ENCODE assay signal across 28 cellular contexts in genomic region chr21:31624961-31625491, GRCh38. TPM values are rescaled to one million over a fixed set of nuclear protein-coding genes. Genes with fewer than 3 reads are reported as not detected.
A peak's percentile ranks its signal among the peaks of the same experiment; 100 is the strongest.
DNase-seq lines count a peak whose midpoint lies in the region; ATAC-seq, FAIRE-seq and TF ChIP-seq lines count a peak whose summit lies in the region.
"Had no signal": no experiment of that assay in that cellular context is flagged by ENCODE, and none has a peak within 500 bp of the region (broad histone marks: within the 10 kb centered on the region; RNA-seq: fewer than 3 reads in every experiment).

No MANE protein-coding gene starts in this region.

- H2AFZ ChIP-seq in HepG2 (ENCODE audit: low read length) = no peak overlapping the region
- no peak overlapping the region for H2AFZ ChIP-seq in mesenchymal stem cell (ENCODE audit: low read depth, low read length)
- H2AFZ ChIP-seq: GM23248 had no signal

- POLR2A ChIA-PET in HepG2 (lab: Yijun Ruan, JAX) = no interaction called here

- H3K79me1 ChIP-seq in mesenchymal stem cell (replicated peaks; ENCODE audit: low read length, poor library complexity, severe bottlenecking) = no peaks in the 10 kb centered on the region

- no peak overlapping the region for H2BK15ac ChIP-seq in mesenchymal stem cell (ENCODE audit: low read depth, poor library complexity, severe bottlenecking)

- H2BK5ac ChIP-seq in mesenchymal stem cell (ENCODE audit: low read depth, low read length, poor library complexity, severe bottlenecking) = no peak overlapping the region

- BruUV-seq in HepG2 (replicated peaks; lab: Mats Ljungman, UMichigan) = no TSS peak

- in situ Hi-C loops in HepG2 (cut with HindIII; ENCODE audit: extremely low pct_ligation_motif_present, low pct_unique_long_range_greater_than_20kb) (no loop called here), HAP-1 (cut with MboI; ENCODE audit: low sequenced_read_pairs) (no loop called here)

- no peak overlapping the region for H2AK5ac ChIP-seq in mesenchymal stem cell (ENCODE audit: low read length, severe bottlenecking)

- H3K18ac ChIP-seq in mesenchymal stem cell (ENCODE audit: low read depth in 1 of 2, low read length in 2 of 2) = no peak overlapping the region

- H3K4me2 ChIP-seq in HepG2 (ENCODE audit: low read depth, low read length) (peak overlapping the region; percentile 52), mesenchymal stem cell (ENCODE audit: low read length, poor library complexity, severe bottlenecking) (no peak overlapping the region)
- H3K4me2 ChIP-seq: A549; BLaER1 treated with 17β-estradiol and CSF1 and Interleukin-3, amounts not matched to agents 10 nM and 100 nM had no signal

- H3K27ac ChIP-seq in endodermal cell (ENCODE audit: low read depth, low read length) (no peak overlapping the region), HepG2 (ENCODE audit: extremely low read length, insufficient read depth, low read length) (no peak overlapping the region), mesenchymal stem cell (ENCODE audit: low read length, poor library complexity, severe bottlenecking) (no peak overlapping the region)
- H3K27ac ChIP-seq: A549; BLaER1 treated with 17β-estradiol and CSF1 and Interleukin-3, amounts not matched to agents 10 nM and 100 nM; GM23248 had no signal

- TF ChIP-seq POLR2A in HepG2 (IDR thresholded peaks at IDR 0.05; ENCODE audit: insufficient read depth in 1 of 2, low read depth in 2 of 2, low read length in 2 of 2) = no peak

- intact Hi-C loops in HepG2 (cut with micrococcal nuclease; ENCODE audit: unreplicated experiment) = no loop called here
- intact Hi-C loops in activated T-helper 2 cell treated with anti-CD3 and anti-CD28 coated beads, Interferon-gamma antibody, Interleukin-2, Interleukin-4, amounts not matched to agents 10 μg/mL and 5 μg/mL and 100 μg/mL, durations not matched to agents 14 hours and 24 hours and 36 hours (cut with micrococcal nuclease) = no loop called here
- intact Hi-C loops in activated naive CD4-positive, alpha-beta T cell treated with anti-CD3 and anti-CD28 coated beads for 36 hours (cut with micrococcal nuclease) = no loop called here

- H3K4me1 Mint-ChIP-seq in endodermal cell = peaks cover 4% of the 10 kb centered on the region
- peaks cover 7% of the 10 kb centered on the region for H3K4me1 Mint-ChIP-seq in activated T-helper 2 cell treated with anti-CD3 and anti-CD28 coated beads, Interferon-gamma antibody, Interleukin-2, Interleukin-4, amounts not matched to agents 10 μg/mL and 5 μg/mL and 100 μg/mL, durations not matched to agents 14 hours and 24 hours and 36 hours (ENCODE audit: low read depth)
- H3K4me1 Mint-ChIP-seq in activated naive CD4-positive, alpha-beta T cell treated with anti-CD3 and anti-CD28 coated beads for 36 hours (ENCODE audit: low read depth) = peaks cover 7% of the 10 kb centered on the region

- TF ChIP-seq EP300 in HepG2 (IDR thresholded peaks at IDR 0.05; ENCODE audit: low read depth in 2 of 2, low read length in 2 of 2) (no peak), HepG2 (CRISPR knock-in tag; IDR thresholded peaks at IDR 0.05; ENCODE audit: borderline replicate concordance) (no peak)

- no peak overlapping the region for H4K8ac ChIP-seq in mesenchymal stem cell (ENCODE audit: low read length)

- FAIRE-seq in HepG2 (lab: Jason Lieb, UNC) = no peak
- FAIRE-seq: A549, D721Med, GM12878, GM19239, H1 had no signal

- H3K4me3 ChIP-seq in LNCaP clone FGC (ENCODE audit: low read depth, low read length) (no peak overlapping the region), endodermal cell (ENCODE audit: low read length) (no peak overlapping the region), HepG2 (replicated peaks in 1 of 3; ENCODE audit: insufficient read depth in 1 of 3, low read depth in 2 of 3, low read length in 3 of 3) (no peak overlapping the region), mesenchymal stem cell (ENCODE audit: insufficient read depth in 1 of 2, low read depth in 1 of 2, low read length in 2 of 2) (no peak overlapping the region), HAP-1 (no peak overlapping the region)
- H3K4me3 ChIP-seq: A549; BLaER1 treated with 17β-estradiol and CSF1 and Interleukin-3, amounts not matched to agents 10 nM and 100 nM; GM12878; GM23248 had no signal

- H3K14ac ChIP-seq in mesenchymal stem cell (ENCODE audit: low read length in 2 of 2) = peak overlapping the region in 1 of 2 experiments; percentile 36

- no peaks in the 10 kb centered on the region for H4K20me1 ChIP-seq in HepG2 (ENCODE audit: insufficient read depth, low read length)
- H4K20me1 ChIP-seq: BLaER1 treated with 17β-estradiol and CSF1 and Interleukin-3, amounts not matched to agents 10 nM and 100 nM had no signal

- no peaks in the 10 kb centered on the region for H3K9me3 Mint-ChIP-seq in endodermal cell
- no peaks in the 10 kb centered on the region for H3K9me3 Mint-ChIP-seq in activated T-helper 2 cell treated with anti-CD3 and anti-CD28 coated beads, Interferon-gamma antibody, Interleukin-2, Interleukin-4, amounts not matched to agents 10 μg/mL and 5 μg/mL and 100 μg/mL, durations not matched to agents 14 hours and 24 hours and 36 hours
- H3K9me3 Mint-ChIP-seq in activated naive CD4-positive, alpha-beta T cell treated with anti-CD3 and anti-CD28 coated beads for 36 hours = no peaks in the 10 kb centered on the region
- H3K9me3 Mint-ChIP-seq: CD4-positive, alpha-beta T cell; CD8-positive, alpha-beta memory T cell; HFFc6 had no signal

- TF ChIP-seq RAD21 in HepG2 (CRISPR knock-in tag; IDR thresholded peaks at IDR 0.05) = no peak

- H3K36me3 ChIP-seq in endodermal cell (ENCODE audit: control insufficient read depth, insufficient read depth, low read length) = no peaks in the 10 kb centered on the region
- no peaks in the 10 kb centered on the region for H3K36me3 ChIP-seq in HepG2 (replicated peaks in 1 of 2; ENCODE audit: control insufficient read depth in 1 of 2, insufficient read depth in 2 of 2, low read length in 2 of 2)
- H3K36me3 ChIP-seq in mesenchymal stem cell (ENCODE audit: control insufficient read depth in 1 of 2, insufficient read depth in 2 of 2, low read depth in 1 of 2, low read length in 2 of 2) = no peaks in the 10 kb centered on the region
- no peaks in the 10 kb centered on the region for H3K36me3 ChIP-seq in HAP-1 (replicated peaks)
- H3K36me3 ChIP-seq: BE2C; BLaER1 treated with 17β-estradiol and CSF1 and Interleukin-3, amounts not matched to agents 10 nM and 100 nM had no signal

- H3K27me3 ChIP-seq in endodermal cell (ENCODE audit: control insufficient read depth, insufficient read depth, low read length, poor library complexity, severe bottlenecking) (no peaks in the 10 kb centered on the region), HepG2 (ENCODE audit: control insufficient read depth in 1 of 2, insufficient read depth in 2 of 2, low read length in 2 of 2) (no peaks in the 10 kb centered on the region), mesenchymal stem cell (ENCODE audit: control insufficient read depth in 1 of 2, insufficient read depth in 1 of 2, low read length in 2 of 2) (no peaks in the 10 kb centered on the region), HAP-1 (ENCODE audit: low read depth) (no peaks in the 10 kb centered on the region)
- H3K27me3 ChIP-seq: BE2C; BLaER1 treated with 17β-estradiol and CSF1 and Interleukin-3, amounts not matched to agents 10 nM and 100 nM had no signal

- no peak overlapping the region for H2BK120ac ChIP-seq in mesenchymal stem cell (ENCODE audit: low read depth, low read length)

- ATAC-seq in HepG2 = peak; percentile 73
- ATAC-seq: A549, GM12878 had no signal

- no peak overlapping the region for H2BK12ac ChIP-seq in mesenchymal stem cell (ENCODE audit: low read length in 2 of 2)

- TF ChIP-seq CTCF in LNCaP clone FGC (IDR thresholded peaks at IDR 0.05; ENCODE audit: control insufficient read depth, extremely low read depth, insufficient read depth) (no peak), endodermal cell (conservative IDR thresholded peaks at IDR 0.05) (no peak), HepG2 (CRISPR knock-in tag; IDR thresholded peaks at IDR 0.05) (no peak)

- H3K9me3 ChIP-seq in endodermal cell (ENCODE audit: control insufficient read depth, low read length) (no peaks in the 10 kb centered on the region), HepG2 (ENCODE audit: low read length) (no peaks in the 10 kb centered on the region), mesenchymal stem cell (ENCODE audit: control insufficient read depth, low read length) (no peaks in the 10 kb centered on the region), HAP-1 (no peaks in the 10 kb centered on the region)
- H3K9me3 ChIP-seq: A549, BE2C had no signal

- DNase-seq in LNCaP clone FGC (ENCODE audit: low read depth) = peak; percentile 3
- DNase-seq in endodermal cell = peak; percentile 18
- DNase-seq in HepG2 (ENCODE audit: low spot score) = peak; percentile 13
- DNase-seq in mesenchymal stem cell = no peak
- no peak for DNase-seq in activated T-helper 2 cell treated with anti-CD3 and anti-CD28 coated beads, Interferon-gamma antibody, Interleukin-2, Interleukin-4, amounts not matched to agents 10 μg/mL and 5 μg/mL and 100 μg/mL, durations not matched to agents 14 hours and 24 hours and 36 hours (ENCODE audit: low spot score)
- no peak for DNase-seq in activated naive CD4-positive, alpha-beta T cell treated with anti-CD3 and anti-CD28 coated beads for 36 hours
- DNase-seq in HAP-1 (ENCODE audit: low spot score in 2 of 2) = no peak
- no peak for DNase-seq in NCI-H774 (lab: John Stamatoyannopoulos, UW)
- DNase-seq: 8988T; ACHN; AML-193; BE2C; CD4-positive, alpha-beta T cell; CD8-positive, alpha-beta memory T cell; DMS 273 treated with DMSO at 0.1 percent for 48 hours; DMS79; EL; GDM1; GM23248; H7; HFFc6 had no signal

- H3K9ac ChIP-seq in endodermal cell (ENCODE audit: extremely low read depth, low read length, poor library complexity, severe bottlenecking) (no peak overlapping the region), HepG2 (ENCODE audit: insufficient read depth, low read depth, low read length) (no peak overlapping the region), mesenchymal stem cell (ENCODE audit: low read length) (no peak overlapping the region)
- H3K9ac ChIP-seq: BLaER1 treated with 17β-estradiol and CSF1 and Interleukin-3, amounts not matched to agents 10 nM and 100 nM; GM23248 had no signal

- no peaks in the 10 kb centered on the region for H3K36me3 Mint-ChIP-seq in endodermal cell (ENCODE audit: low read depth)
- no peaks in the 10 kb centered on the region for H3K36me3 Mint-ChIP-seq in activated T-helper 2 cell treated with anti-CD3 and anti-CD28 coated beads, Interferon-gamma antibody, Interleukin-2, Interleukin-4, amounts not matched to agents 10 μg/mL and 5 μg/mL and 100 μg/mL, durations not matched to agents 14 hours and 24 hours and 36 hours (ENCODE audit: low read depth)
- no peaks in the 10 kb centered on the region for H3K36me3 Mint-ChIP-seq in activated naive CD4-positive, alpha-beta T cell treated with anti-CD3 and anti-CD28 coated beads for 36 hours (ENCODE audit: low read depth)
- H3K36me3 Mint-ChIP-seq: CD14-positive monocyte; CD8-positive, alpha-beta memory T cell had no signal

- H3K4me1 ChIP-seq in endodermal cell (ENCODE audit: control insufficient read depth, insufficient read depth, low read length) (no peaks in the 10 kb centered on the region), HepG2 (ENCODE audit: insufficient read depth, low read length) (peaks cover 16% of the 10 kb centered on the region), mesenchymal stem cell (ENCODE audit: control insufficient read depth, insufficient read depth, low read depth, low read length) (peaks cover 1% of the 10 kb centered on the region), HAP-1 (no peaks in the 10 kb centered on the region)

- no peaks in the 10 kb centered on the region for H3K79me2 ChIP-seq in HepG2 (ENCODE audit: insufficient read depth, low read length)

- H3K4me3 Mint-ChIP-seq in endodermal cell = no peak overlapping the region
- H3K4me3 Mint-ChIP-seq in activated T-helper 2 cell treated with anti-CD3 and anti-CD28 coated beads, Interferon-gamma antibody, Interleukin-2, Interleukin-4, amounts not matched to agents 10 μg/mL and 5 μg/mL and 100 μg/mL, durations not matched to agents 14 hours and 24 hours and 36 hours (ENCODE audit: low read depth) = no peak overlapping the region
- H3K4me3 Mint-ChIP-seq in activated naive CD4-positive, alpha-beta T cell treated with anti-CD3 and anti-CD28 coated beads for 36 hours = no peak overlapping the region
- H3K4me3 Mint-ChIP-seq: CD14-positive monocyte; CD4-positive, alpha-beta T cell; CD8-positive, alpha-beta memory T cell; HFFc6 had no signal

- H3K4ac ChIP-seq in mesenchymal stem cell (ENCODE audit: low read depth in 1 of 2, low read length in 2 of 2) = no peak overlapping the region

- H4K91ac ChIP-seq in mesenchymal stem cell (ENCODE audit: low read length) = peak overlapping the region; percentile 39

- no peak overlapping the region for H3K23ac ChIP-seq in mesenchymal stem cell (ENCODE audit: low read length in 2 of 2)

- H3K27me3 Mint-ChIP-seq in endodermal cell (ENCODE audit: insufficient read depth) = no peaks in the 10 kb centered on the region
- H3K27me3 Mint-ChIP-seq in activated T-helper 2 cell treated with anti-CD3 and anti-CD28 coated beads, Interferon-gamma antibody, Interleukin-2, Interleukin-4, amounts not matched to agents 10 μg/mL and 5 μg/mL and 100 μg/mL, durations not matched to agents 14 hours and 24 hours and 36 hours (ENCODE audit: low read depth) = peaks cover 5% of the 10 kb centered on the region
- no peaks in the 10 kb centered on the region for H3K27me3 Mint-ChIP-seq in activated naive CD4-positive, alpha-beta T cell treated with anti-CD3 and anti-CD28 coated beads for 36 hours (ENCODE audit: low read depth)
- H3K27me3 Mint-ChIP-seq: CD4-positive, alpha-beta T cell had no signal

- H3K27ac Mint-ChIP-seq in endodermal cell = no peak overlapping the region
- H3K27ac Mint-ChIP-seq in activated T-helper 2 cell treated with anti-CD3 and anti-CD28 coated beads, Interferon-gamma antibody, Interleukin-2, Interleukin-4, amounts not matched to agents 10 μg/mL and 5 μg/mL and 100 μg/mL, durations not matched to agents 14 hours and 24 hours and 36 hours = no peak overlapping the region
- H3K27ac Mint-ChIP-seq in activated naive CD4-positive, alpha-beta T cell treated with anti-CD3 and anti-CD28 coated beads for 36 hours = no peak overlapping the region
- H3K27ac Mint-ChIP-seq: CD14-positive monocyte; CD4-positive, alpha-beta T cell; HFFc6 had no signal

- CTCF ChIA-PET in HepG2 (lab: Yijun Ruan, JAX; ENCODE audit: low intra/inter-chr PET ratio, low total read pairs) = no interaction called here
- CTCF ChIA-PET in activated naive CD4-positive, alpha-beta T cell treated with anti-CD3 and anti-CD28 coated beads for 36 hours (lab: Charles Lee) = interaction anchor here (0.6 to 1.0 kb wide), 2 partner anchors 44 to 612 kb away, joined by 4 to 5 read pairs; no protein-coding TSS in a partner anchor

- 92 to 93% methylated on average over 11 of the region's 11 CpGs for WGBS in endodermal cell (ENCODE audit: insufficient coverage in 1 of 2, insufficient read length in 1 of 2), 2 experiments
- WGBS in HepG2 (ENCODE audit: low lambda C conversion rate) = 30% methylated on average over 10 of the region's 11 CpGs
- WGBS in mesenchymal stem cell = 91% methylated on average over 11 of the region's 11 CpGs

RNA-seq across cellular contexts. Expression of gene SOD1, which starts 34.5 kb away (rescaled TPM):
- total RNA-seq in endodermal cell (100 to 1,000 TPM; 185 to 234 TPM), HepG2 (2016; rRNA removed; fragmentation: Illumina TruSeq; extraction: Trizol) (537 and 796 TPM in 2 replicates)
- polyA plus RNA-seq in endodermal cell (2013, experiment 1 of 2) = 192 TPM
- 170 TPM for polyA plus RNA-seq in endodermal cell (2013, experiment 2 of 2)
- total RNA-seq in HepG2 (2016; cell fraction: cytosol; rRNA removed; fragmentation: Illumina TruSeq; extraction: Trizol; ENCODE audit: low read depth) = 111 and 115 TPM in 2 replicates
- 560 and 812 TPM in 2 replicates for total RNA-seq in HepG2 (2016; cell fraction: insoluble cytoplasmic fraction; rRNA removed; fragmentation: Illumina TruSeq; extraction: Trizol)
- total RNA-seq in HepG2 (2016; cell fraction: membrane; rRNA removed; fragmentation: Illumina TruSeq; extraction: Trizol) = 188 and 193 TPM in 2 replicates
- 192 and 198 TPM in 2 replicates for total RNA-seq in HepG2 (2016; cell fraction: nucleus; rRNA removed; fragmentation: Illumina TruSeq; extraction: Trizol)
- polyA plus RNA-seq in HepG2 (2011; rRNA removed) = 220 and 317 TPM in 2 replicates
- 351 and 366 TPM in 2 replicates for polyA plus RNA-seq in HepG2 (2011; cell fraction: cytosol; rRNA removed)
- polyA plus RNA-seq in HepG2 (2011; cell fraction: nucleus; rRNA removed) = 86.6 and 92.5 TPM in 2 replicates
- 298 and 405 TPM in 2 replicates for polyA plus RNA-seq in HepG2 (2012)
- polyA plus RNA-seq in HepG2 (2016; cell fraction: cytosol; fragmentation: Illumina TruSeq; extraction: Trizol; ENCODE audit: low read depth) = 103 and 124 TPM in 2 replicates
- 763 and 855 TPM in 2 replicates for polyA plus RNA-seq in HepG2 (2016; cell fraction: insoluble cytoplasmic fraction; fragmentation: Illumina TruSeq; extraction: Trizol; ENCODE audit: low read depth)
- polyA plus RNA-seq in HepG2 (2016; cell fraction: membrane; fragmentation: Illumina TruSeq; extraction: Trizol; ENCODE audit: low read depth) = 153 and 169 TPM in 2 replicates
- polyA plus RNA-seq in HepG2 (2016; cell fraction: nucleus; fragmentation: Illumina TruSeq; extraction: Trizol; ENCODE audit: insufficient read depth, low read depth) = 306 and 314 TPM in 2 replicates
- 81.8 and 102 TPM in 2 replicates for polyA minus RNA-seq in HepG2 (2011; rRNA and poly(A)+ RNA removed; ENCODE audit: low replicate concordance)
- 290 and 341 TPM in 2 replicates for polyA minus RNA-seq in HepG2 (2011; cell fraction: cytosol; rRNA and poly(A)+ RNA removed)
- polyA minus RNA-seq in HepG2 (2011; cell fraction: nucleus; rRNA and poly(A)+ RNA removed) = 57.2 and 63.5 TPM in 2 replicates
- polyA plus RNA-seq in mesenchymal stem cell (2013, experiment 1 of 2) = 241 TPM
- polyA plus RNA-seq in mesenchymal stem cell (2013, experiment 2 of 2) = 262 TPM
- total RNA-seq in activated T-helper 2 cell treated with anti-CD3 and anti-CD28 coated beads, Interferon-gamma antibody, Interleukin-2, Interleukin-4, amounts not matched to agents 10 μg/mL and 5 μg/mL and 100 μg/mL, durations not matched to agents 14 hours and 24 hours and 36 hours = 284 and 286 TPM in 2 replicates
- 100 to 1,000 TPM; 281 to 297 TPM for total RNA-seq in activated naive CD4-positive, alpha-beta T cell treated with anti-CD3 and anti-CD28 coated beads for 36 hours

Comparison
In these comparisons a context has a peak if more than half of its experiments do, and no peak if none do; other contexts are left out.
1. DNase-seq: peak in LNCaP clone FGC (single experiment), endodermal cell (single experiment) and HepG2 (single experiment); none in mesenchymal stem cell (single experiment), activated T-helper 2 cell treated with anti-CD3 and anti-CD28 coated beads, Interferon-gamma antibody, Interleukin-2, Interleukin-4, amounts not matched to agents 10 μg/mL and 5 μg/mL and 100 μg/mL, durations not matched to agents 14 hours and 24 hours and 36 hours (single experiment), activated naive CD4-positive, alpha-beta T cell treated with anti-CD3 and anti-CD28 coated beads for 36 hours (single experiment), HAP-1 (0 of 2) and NCI-H774 (single experiment).